ENCODE assay signal across 24 cellular contexts in the genomic region with DNA sequence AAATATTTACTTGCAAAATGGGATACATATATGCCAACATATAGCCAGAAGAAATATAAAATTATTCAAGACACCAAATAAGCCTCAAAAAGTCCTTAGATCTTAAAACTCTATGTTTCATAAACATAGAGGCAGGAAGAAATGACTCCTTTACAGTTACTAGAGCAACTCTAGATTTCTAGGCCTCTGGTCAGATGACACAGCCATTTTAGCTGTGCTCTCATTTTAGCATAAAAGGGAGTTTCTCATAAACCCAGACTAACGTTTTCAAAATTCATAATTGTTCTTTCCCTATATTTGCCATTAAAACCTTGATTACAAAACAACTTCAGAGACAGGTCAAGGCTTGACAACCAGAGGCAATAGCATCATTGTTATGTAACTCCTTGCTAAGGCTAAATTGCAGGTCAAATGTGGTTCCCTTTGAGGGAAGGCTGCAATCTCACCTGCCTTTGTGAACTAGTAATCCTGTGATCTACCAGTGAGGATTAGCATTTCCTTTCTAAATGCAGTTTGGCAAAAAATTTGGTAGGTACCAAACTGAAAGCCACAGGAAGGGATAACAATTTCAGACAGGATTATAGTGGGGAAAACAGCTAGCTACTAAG. TPM values are rescaled to one million over a fixed set of nuclear protein-coding genes. Genes with fewer than 3 reads are reported as not detected.
DNase-seq lines count a peak whose midpoint lies in the region; ATAC-seq and TF ChIP-seq lines count a peak whose summit lies in the region.
"Had no signal": no experiment of that assay in that cellular context is flagged by ENCODE, and none has a peak within 500 bp of the region (broad histone marks: within the 10 kb centered on the region; RNA-seq: fewer than 3 reads in every experiment).

No MANE protein-coding gene starts in this region.

- H3K27me3 ChIP-seq in right lobe of liver: no peaks in the 10 kb centered on the region
- H3K27me3 ChIP-seq: neural progenitor cell had no signal

- H3K4me3 ChIP-seq in choroid plexus epithelial cell (ENCODE audit: low read depth, low read length) (no peak overlapping the region), right lobe of liver (no peak overlapping the region)
- H3K4me3 ChIP-seq: neural progenitor cell had no signal

- no peak for TF ChIP-seq POLR2A in right lobe of liver (IDR thresholded peaks at IDR 0.05)

- H3K27me3 Mint-ChIP-seq in activated naive CD4-positive, alpha-beta T cell treated with anti-CD3 and anti-CD28 coated beads for 36 hours (ENCODE audit: low read depth): no peaks in the 10 kb centered on the region
- H3K27me3 Mint-ChIP-seq: activated CD4-positive, alpha-beta T cell treated with anti-CD3 and anti-CD28 coated beads, Interleukin-2, amount 10 ng/mL, durations not matched to agents 24 days and 14 days; CD4-positive, alpha-beta memory T cell had no signal

- no peaks in the 10 kb centered on the region for H3K4me1 ChIP-seq in right lobe of liver
- H3K4me1 ChIP-seq: neural progenitor cell had no signal

- peaks cover 6% of the 10 kb centered on the region for H3K36me3 Mint-ChIP-seq in activated naive CD4-positive, alpha-beta T cell treated with anti-CD3 and anti-CD28 coated beads for 36 hours (ENCODE audit: low read depth)

- DNase-seq in activated naive CD4-positive, alpha-beta T cell treated with anti-CD3 and anti-CD28 coated beads for 36 hours: no peak
- no peak for DNase-seq in activated naive CD4-positive, alpha-beta T cell treated with anti-CD3 and anti-CD28 coated beads, Interleukin-2, amount 50 U/mL, for 16 hours
- DNase-seq in NCI-H69 (lab: John Stamatoyannopoulos, UW): peak; percentile 47
- DNase-seq in choroid plexus epithelial cell (ENCODE audit: low read depth): peak; percentile 11
- DNase-seq in right lobe of liver: no peak
- DNase-seq in D341Med (ENCODE audit: low spot score): no peak
- no peak for DNase-seq in omental fat pad (ENCODE audit: low spot score)
- DNase-seq in NCI-H146 (lab: John Stamatoyannopoulos, UW): no peak
- DNase-seq: ACHN; activated CD4-positive, alpha-beta T cell treated with anti-CD3 and anti-CD28 coated beads, Interleukin-2, amount 10 ng/mL, durations not matched to agents 24 days and 14 days; activated T-cell treated with anti-CD3 and anti-CD28 coated beads, Interleukin-2, amount 50 U/mL, for 1 hour; amygdala; CD4-positive, alpha-beta memory T cell; cortex of kidney; DMS79 treated with DMSO at 0.1 percent for 48 hours; islet precursor cell; NCI-H2029 treated with DMSO at 0.1 percent for 48 hours; NCI-H510A had no signal

- H3K4me1 Mint-ChIP-seq in activated naive CD4-positive, alpha-beta T cell treated with anti-CD3 and anti-CD28 coated beads for 36 hours (ENCODE audit: low read depth): peaks cover 30% of the 10 kb centered on the region
- H3K4me1 Mint-ChIP-seq: neural progenitor cell had no signal

- ATAC-seq in right lobe of liver: peak; percentile 52 to 90 (median 63)
- no peak for ATAC-seq in omental fat pad (ENCODE audit: low FRiP score)

- H3K4me3 Mint-ChIP-seq in activated naive CD4-positive, alpha-beta T cell treated with anti-CD3 and anti-CD28 coated beads for 36 hours: no peak overlapping the region
- H3K4me3 Mint-ChIP-seq: activated CD4-positive, alpha-beta T cell treated with anti-CD3 and anti-CD28 coated beads, Interleukin-2, amount 10 ng/mL, durations not matched to agents 24 days and 14 days; CD4-positive, alpha-beta memory T cell; neural progenitor cell had no signal

- WGBS in right lobe of liver (ENCODE audit: insufficient coverage, low coverage, low lambda C conversion rate, missing lambda C conversion rate): 8% methylated on average over 1 of the region's 1 CpG

- no peaks in the 10 kb centered on the region for H3K36me3 ChIP-seq in right lobe of liver
- H3K36me3 ChIP-seq: neural progenitor cell had no signal

- peak overlapping the region; percentile 75 for H3K27ac Mint-ChIP-seq in activated naive CD4-positive, alpha-beta T cell treated with anti-CD3 and anti-CD28 coated beads for 36 hours
- H3K27ac Mint-ChIP-seq: activated CD4-positive, alpha-beta T cell treated with anti-CD3 and anti-CD28 coated beads, Interleukin-2, amount 10 ng/mL, durations not matched to agents 24 days and 14 days; neural progenitor cell had no signal

- no peaks in the 10 kb centered on the region for H3K9me3 Mint-ChIP-seq in activated naive CD4-positive, alpha-beta T cell treated with anti-CD3 and anti-CD28 coated beads for 36 hours
- H3K9me3 Mint-ChIP-seq: activated CD4-positive, alpha-beta T cell treated with anti-CD3 and anti-CD28 coated beads, Interleukin-2, amount 10 ng/mL, durations not matched to agents 24 days and 14 days; CD4-positive, alpha-beta memory T cell; neural progenitor cell had no signal

- intact Hi-C loops in activated naive CD4-positive, alpha-beta T cell treated with anti-CD3 and anti-CD28 coated beads for 36 hours (cut with micrococcal nuclease): loop anchor here (1.0 kb wide), 1 partner anchor 13 kb away; no protein-coding TSS in a partner anchor
- intact Hi-C loops in right lobe of liver (cut with DNase I): no loop called here

- H3K9me3 ChIP-seq in right lobe of liver: no peaks in the 10 kb centered on the region

- H3K27ac ChIP-seq in right lobe of liver: peak overlapping the region in 1 of 3 donors; percentile 27
- H3K27ac ChIP-seq: neural progenitor cell had no signal

- no peak for TF ChIP-seq CTCF in choroid plexus epithelial cell (conservative IDR thresholded peaks at IDR 0.05; ENCODE audit: low read depth, low read length)
- no peak for TF ChIP-seq CTCF in right lobe of liver (IDR thresholded peaks at IDR 0.05)
- no peak for TF ChIP-seq CTCF in omental fat pad (IDR thresholded peaks at IDR 0.05)

- CTCF ChIA-PET in activated naive CD4-positive, alpha-beta T cell treated with anti-CD3 and anti-CD28 coated beads for 36 hours (lab: Charles Lee): no interaction called here

RNA-seq across cellular contexts. Expression of a gene that starts 8.2 kb away (rescaled TPM):
- 10 to 100 TPM; 72.8 to 77.0 TPM for total RNA-seq in activated naive CD4-positive, alpha-beta T cell treated with anti-CD3 and anti-CD28 coated beads for 36 hours
- total RNA-seq in right lobe of liver (10 to 100 TPM; 21.8 to 38.8 (median 28.7) TPM), omental fat pad (10 to 100 TPM; 39.2 to 68.7 (median 41.8) TPM)

RNA-seq across cellular contexts. Expression of a gene that starts 8.2 kb away (rescaled TPM):
- total RNA-seq in activated naive CD4-positive, alpha-beta T cell treated with anti-CD3 and anti-CD28 coated beads for 36 hours: 10 to 100 TPM; 25.5 to 25.8 TPM
- total RNA-seq in right lobe of liver: 10 to 100 TPM; 14.6 to 18.6 (median 15.0) TPM
- 10 to 100 TPM; 22.5 to 74.5 (median 31.1) TPM for total RNA-seq in omental fat pad

RNA-seq across cellular contexts. Expression of a gene that starts 36.3 kb away (rescaled TPM):
- total RNA-seq in activated naive CD4-positive, alpha-beta T cell treated with anti-CD3 and anti-CD28 coated beads for 36 hours: not detected
- not detected for total RNA-seq in right lobe of liver
- not detected for total RNA-seq in omental fat pad
- total RNA-seq: activated CD4-positive, alpha-beta T cell treated with anti-CD3 and anti-CD28 coated beads, Interleukin-2, amount 10 ng/mL, durations not matched to agents 24 days and 14 days; CD4-positive, alpha-beta memory T cell; HT-29; M059J; OCI-LY7; SK-MEL-5; subcutaneous adipose tissue had no signal

RNA-seq across cellular contexts. Expression of a gene that starts 56.7 kb away (rescaled TPM):
- total RNA-seq in activated naive CD4-positive, alpha-beta T cell treated with anti-CD3 and anti-CD28 coated beads for 36 hours: not detected
- total RNA-seq in right lobe of liver (not detected), omental fat pad (not detected)
- total RNA-seq: activated CD4-positive, alpha-beta T cell treated with anti-CD3 and anti-CD28 coated beads, Interleukin-2, amount 10 ng/mL, durations not matched to agents 24 days and 14 days; CD4-positive, alpha-beta memory T cell; HT-29; M059J; OCI-LY7; SK-MEL-5; subcutaneous adipose tissue had no signal

Comparison
In these comparisons a context has a peak if more than half of its experiments do, and no peak if none do; other contexts are left out.
1. DNase-seq: peak in NCI-H69 (single experiment) and choroid plexus epithelial cell (single experiment); none in activated naive CD4-positive, alpha-beta T cell treated with anti-CD3 and anti-CD28 coated beads for 36 hours (single experiment), activated naive CD4-positive, alpha-beta T cell treated with anti-CD3 and anti-CD28 coated beads, Interleukin-2, amount 50 U/mL, for 16 hours (single experiment), right lobe of liver (0 of 3), D341Med (single experiment), omental fat pad (single experiment) and NCI-H146 (single experiment).